8 cellular contexts compared by ENCODE assay signal in the genomic region with DNA sequence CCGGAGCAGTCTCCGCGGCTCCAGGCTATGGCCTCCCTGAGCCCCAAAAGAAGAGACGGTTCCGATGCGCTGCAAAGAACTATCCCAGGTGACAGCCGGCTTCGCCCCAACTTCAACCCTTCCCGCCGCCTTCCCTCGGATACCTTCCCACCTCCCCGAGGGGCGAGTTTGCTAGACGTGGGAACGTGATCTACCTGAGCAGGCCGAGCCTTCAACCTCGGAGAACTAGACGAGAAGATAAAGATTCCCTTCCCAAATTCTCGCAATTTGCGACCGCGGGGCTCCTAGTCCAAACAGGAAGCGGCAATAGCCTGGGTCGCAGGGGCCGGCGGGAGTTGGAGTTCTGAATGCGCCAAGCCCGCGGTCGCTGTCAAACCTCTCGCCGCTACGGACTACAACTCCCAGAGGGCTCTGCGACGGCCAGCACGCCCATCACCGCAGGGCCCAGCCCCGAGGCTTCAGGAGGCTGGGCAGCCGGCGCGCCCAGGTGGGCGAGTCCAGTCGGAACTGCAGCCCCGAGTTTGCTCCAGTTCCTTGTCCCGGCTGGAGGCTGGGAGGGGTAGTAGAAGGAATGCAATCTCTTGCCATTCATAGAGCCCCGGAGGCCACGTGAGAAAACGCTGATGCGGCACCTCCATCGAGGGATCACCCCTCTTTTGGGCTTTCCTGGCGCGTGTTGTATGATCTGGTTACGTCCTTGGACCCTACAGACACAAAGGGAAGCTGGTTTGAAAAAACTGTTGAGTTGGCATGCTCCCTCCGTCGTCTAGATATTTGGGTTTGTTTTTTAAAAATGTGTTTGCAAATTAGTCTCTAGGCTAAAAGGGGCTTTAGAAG. TPM values are rescaled to one million over a fixed set of nuclear protein-coding genes. Genes with fewer than 3 reads are reported as not detected.
DNase-seq lines count a peak whose midpoint lies in the region; ATAC-seq, FAIRE-seq and TF ChIP-seq lines count a peak whose summit lies in the region.

Gene SLC38A9, minus strand, starts transcription at position 302 of the 837 bp plus-strand sequence. CDS start 14,366 bp downstream, outside the sequence.

- WGBS in hepatocyte (ENCODE audit: low lambda C conversion rate, missing lambda C conversion rate), result under 1% methylated on average over 55 of the region's 55 CpGs

- H3K79me2 ChIP-seq in astrocyte (ENCODE audit: insufficient read depth, low read length), result peaks cover 7% of the 10 kb centered on the region
- H3K79me2 ChIP-seq in hepatocyte, result peaks cover 17% of the 10 kb centered on the region

- peak within 1 kb of the TSS; percentile 96 for H3K4me3 ChIP-seq in astrocyte (ENCODE audit: insufficient read depth, low read depth, low read length)
- peak within 1 kb of the TSS; percentile 80 for H3K4me3 ChIP-seq in hepatocyte

- no peaks in the 10 kb centered on the region for H3K27me3 Mint-ChIP-seq in T-helper 2 cell treated with Interferon-gamma antibody and Interleukin-4, amounts not matched to agents 5 μg/mL and 100 μg/mL, for 36 hours (ENCODE audit: low read depth)
- no peaks in the 10 kb centered on the region for H3K27me3 Mint-ChIP-seq in astrocyte (ENCODE audit: low read depth, unreplicated experiment)

- TF ChIP-seq CTCF in astrocyte (IDR thresholded peaks at IDR 0.05; ENCODE audit: insufficient read depth, low read depth, low read length), result no peak
- no peak for TF ChIP-seq CTCF in hepatocyte (IDR thresholded peaks at IDR 0.05; ENCODE audit: poor library complexity)

- H3K36me3 Mint-ChIP-seq in T-helper 2 cell treated with Interferon-gamma antibody and Interleukin-4, amounts not matched to agents 5 μg/mL and 100 μg/mL, for 36 hours (ENCODE audit: low read depth), result peaks cover 22% of the 10 kb centered on the region
- peaks cover 10% of the 10 kb centered on the region for H3K36me3 Mint-ChIP-seq in astrocyte (ENCODE audit: low read depth, unreplicated experiment)

- peak within 1 kb of the TSS; percentile 99 for H2AFZ ChIP-seq in astrocyte (ENCODE audit: low read depth, low read length)
- peak within 1 kb of the TSS; percentile 95 for H2AFZ ChIP-seq in hepatocyte

- H3K27ac ChIP-seq in astrocyte (ENCODE audit: low read depth, low read length) (peak within 1 kb of the TSS; percentile 50), hepatocyte (peak within 1 kb of the TSS; percentile 72)

- peak within 1 kb of the TSS; percentile 97 for H3K4me2 ChIP-seq in astrocyte (ENCODE audit: low read length)
- peak within 1 kb of the TSS; percentile 95 for H3K4me2 ChIP-seq in hepatocyte

- peaks cover 5% of the 10 kb centered on the region for H3K4me1 ChIP-seq in astrocyte (ENCODE audit: insufficient read depth, low read length)
- H3K4me1 ChIP-seq in hepatocyte (ENCODE audit: insufficient read depth), result no peaks in the 10 kb centered on the region

- H4K20me1 ChIP-seq in astrocyte (ENCODE audit: insufficient read depth, low read length) (no peaks in the 10 kb centered on the region), hepatocyte (ENCODE audit: insufficient read depth, poor library complexity, severe bottlenecking) (no peaks in the 10 kb centered on the region)

- DNase-seq in NCI-H1930 (lab: John Stamatoyannopoulos, UW), result peak; percentile 72 to 78
- peak; percentile 92 for DNase-seq in T-helper 2 cell treated with Interferon-gamma antibody and Interleukin-4, amounts not matched to agents 5 μg/mL and 100 μg/mL, for 36 hours (ENCODE audit: low spot score)
- DNase-seq in astrocyte (ENCODE audit: low read depth), result peak; percentile 86
- peak; percentile 97 for DNase-seq in hepatocyte (ENCODE audit: low spot score)
- DNase-seq in renal cortical epithelial cell (ENCODE audit: low read depth), result peak; percentile 83
- no peak for DNase-seq in cortex of kidney (lab: John Stamatoyannopoulos, UW)

- peak within 1 kb of the TSS; percentile 99 for H3K4me3 Mint-ChIP-seq in T-helper 2 cell treated with Interferon-gamma antibody and Interleukin-4, amounts not matched to agents 5 μg/mL and 100 μg/mL, for 36 hours
- peak within 1 kb of the TSS; percentile 99 for H3K4me3 Mint-ChIP-seq in astrocyte (ENCODE audit: unreplicated experiment)

- H3K9ac ChIP-seq in astrocyte (ENCODE audit: low read length), result peak within 1 kb of the TSS; percentile 89

- peaks cover 27% of the 10 kb centered on the region for H3K4me1 Mint-ChIP-seq in T-helper 2 cell treated with Interferon-gamma antibody and Interleukin-4, amounts not matched to agents 5 μg/mL and 100 μg/mL, for 36 hours (ENCODE audit: low read depth)
- peaks cover 10% of the 10 kb centered on the region for H3K4me1 Mint-ChIP-seq in astrocyte (ENCODE audit: low read depth, unreplicated experiment)

- ATAC-seq in GM18502 (IDR thresholded peaks at IDR 0.05; ENCODE audit: poor library complexity, unreplicated experiment) (peak; percentile 100), HG02970 (IDR thresholded peaks at IDR 0.05; ENCODE audit: low FRiP score, unreplicated experiment) (peak; percentile 98)

- peak within 1 kb of the TSS; percentile 88 for H3K27ac Mint-ChIP-seq in T-helper 2 cell treated with Interferon-gamma antibody and Interleukin-4, amounts not matched to agents 5 μg/mL and 100 μg/mL, for 36 hours
- H3K27ac Mint-ChIP-seq in astrocyte (ENCODE audit: unreplicated experiment), result peak within 1 kb of the TSS; percentile 93

- H3K9me3 Mint-ChIP-seq in T-helper 2 cell treated with Interferon-gamma antibody and Interleukin-4, amounts not matched to agents 5 μg/mL and 100 μg/mL, for 36 hours, result peaks cover 11% of the 10 kb centered on the region
- peaks cover 12% of the 10 kb centered on the region for H3K9me3 Mint-ChIP-seq in astrocyte (ENCODE audit: unreplicated experiment)

- H3K36me3 ChIP-seq in astrocyte (ENCODE audit: insufficient read depth, low read length) (no peaks in the 10 kb centered on the region), hepatocyte (replicated peaks; ENCODE audit: insufficient read depth, low read depth) (no peaks in the 10 kb centered on the region)

- H3K9me2 ChIP-seq in hepatocyte (replicated peaks; ENCODE audit: insufficient read depth), result no peaks in the 10 kb centered on the region

- H3K9me3 ChIP-seq in astrocyte (ENCODE audit: insufficient read depth, low read depth, low read length) (no peaks in the 10 kb centered on the region), hepatocyte (ENCODE audit: low read depth) (no peaks in the 10 kb centered on the region)

- H3K27me3 ChIP-seq in astrocyte (ENCODE audit: insufficient read depth, low read length), result no peaks in the 10 kb centered on the region
- H3K27me3 ChIP-seq in hepatocyte, result no peaks in the 10 kb centered on the region

- no peak for FAIRE-seq in astrocyte (lab: Jason Lieb, UNC)

RNA-seq across cellular contexts. Expression of gene SLC38A9, which starts in this region (rescaled TPM):
- total RNA-seq in astrocyte, result 28.0 and 30.0 TPM in 2 replicates
- 36.1 and 37.8 TPM in 2 replicates for total RNA-seq in hepatocyte
- polyA plus RNA-seq in hepatocyte, result 21.4 and 28.1 TPM in 2 replicates
- 57.8 and 67.4 TPM in 2 replicates for total RNA-seq in renal cortical epithelial cell
